11 cellular contexts compared by ENCODE assay signal in genomic region chr7:140518370-140519006, GRCh38. TPM values are rescaled to one million over a fixed set of nuclear protein-coding genes. Genes with fewer than 3 reads are reported as not detected.
DNase-seq lines count a peak whose midpoint lies in the region; ATAC-seq, FAIRE-seq and TF ChIP-seq lines count a peak whose summit lies in the region.
"Had no signal": no experiment of that assay in that cellular context is flagged by ENCODE, and none has a peak within 500 bp of the region (broad histone marks: within the 10 kb centered on the region; RNA-seq: fewer than 3 reads in every experiment).

No MANE protein-coding gene starts in this region.

- TF ChIP-seq RAD21 in A549 (conservative IDR thresholded peaks at IDR 0.05 in 1 of 2, IDR thresholded peaks at IDR 0.05 in 1 of 2) (no peak), SK-N-SH (IDR thresholded peaks at IDR 0.05; ENCODE audit: low read length) (no peak)

- TF ChIP-seq CTCF in A549 (IDR thresholded peaks at IDR 0.05): no peak
- no peak for TF ChIP-seq CTCF in SK-N-SH (IDR thresholded peaks at IDR 0.05)
- no peak for TF ChIP-seq CTCF in ovary (IDR thresholded peaks at IDR 0.05)
- TF ChIP-seq CTCF in progenitor cell of endocrine pancreas (IDR thresholded peaks at IDR 0.05; ENCODE audit: unreplicated experiment): no peak

- H3K9me3 ChIP-seq in A549 (no peaks in the 10 kb centered on the region), SK-N-SH (no peaks in the 10 kb centered on the region), ovary (no peaks in the 10 kb centered on the region)
- H3K9me3 ChIP-seq: SJSA1, thyroid gland had no signal

- H3K27me3 Mint-ChIP-seq in progenitor cell of endocrine pancreas: no peaks in the 10 kb centered on the region

- H4K20me1 ChIP-seq in SK-N-SH (ENCODE audit: insufficient read depth): no peaks in the 10 kb centered on the region

- no peaks in the 10 kb centered on the region for H3F3A ChIP-seq in SK-N-SH (replicated peaks; ENCODE audit: insufficient read depth)

- no peak for TF ChIP-seq POLR2A in A549 (IDR thresholded peaks at IDR 0.05; ENCODE audit: low read length)
- no peak for TF ChIP-seq POLR2A in ovary (IDR thresholded peaks at IDR 0.05)

- H3K9me3 Mint-ChIP-seq in progenitor cell of endocrine pancreas (ENCODE audit: low read depth): no peaks in the 10 kb centered on the region

- WGBS in A549 (ENCODE audit: missing lambda C conversion rate): 93% methylated on average over 15 of the region's 15 CpGs
- 95% methylated on average over 15 of the region's 15 CpGs for WGBS in SK-N-SH (ENCODE audit: low lambda C conversion rate)
- WGBS in ovary, 3 donors: 65 to 71% (median 69%) methylated on average over 15 of the region's 15 CpGs

- H3K4me2 ChIP-seq in A549: peak overlapping the region; percentile 61
- H3K4me2 ChIP-seq in SK-N-SH: no peak overlapping the region

- H3K27ac ChIP-seq in A549 (peak overlapping the region; percentile 50 to 72; a peak in 5 of 6 replicates), SK-N-SH (ENCODE audit: low read depth in 2 of 2, low read length in 1 of 2) (no peak overlapping the region), ovary (peak overlapping the region; percentile 16 to 55)
- H3K27ac ChIP-seq: SJSA1 had no signal

- H3K36me3 Mint-ChIP-seq in progenitor cell of endocrine pancreas (ENCODE audit: insufficient read depth): peaks cover 16% of the 10 kb centered on the region
- H3K36me3 Mint-ChIP-seq: activated CD8-positive, alpha-beta memory T cell treated with anti-CD3 and anti-CD28 coated beads, Interleukin-2, amount 10 ng/mL, durations not matched to agents 7 days and 5 days had no signal

- H3K36me3 ChIP-seq in SK-N-SH (replicated peaks in 1 of 2; ENCODE audit: control insufficient read depth in 1 of 2, insufficient read depth in 2 of 2, low read length in 1 of 2): no peaks in the 10 kb centered on the region
- no peaks in the 10 kb centered on the region for H3K36me3 ChIP-seq in ovary
- H3K36me3 ChIP-seq: thyroid gland had no signal

- peak in 1 of 2 experiments; percentile 21; a peak in 3 of 6 replicates for ATAC-seq in A549
- ATAC-seq in left cardiac atrium: peak; percentile 24 to 26

- CTCF ChIA-PET in A549 (lab: Yijun Ruan, JAX): interaction anchor here (0.5 to 24.2 kb wide), 50 partner anchors 8 to 712 kb away, joined by 3 to 493 read pairs (median 5); partner anchors contain the start of genes ADCK2 and DENND2A
- CTCF ChIA-PET in SK-N-SH (lab: Yijun Ruan, JAX): interaction anchor here (0.6 to 14.8 kb wide), 44 partner anchors 9 to 495 kb away, joined by 3 to 433 read pairs (median 4); partner anchors contain the start of genes ADCK2, DENND2A and MKRN1

- POLR2A ChIA-PET in A549 (lab: Yijun Ruan, JAX): interaction anchor here (1.2 to 2.0 kb wide), 2 partner anchors 23 to 134 kb away, joined by 4 to 9 read pairs; no protein-coding TSS in a partner anchor
- POLR2A ChIA-PET in SK-N-SH (lab: Yijun Ruan, JAX): interaction anchor here (0.6 to 1.0 kb wide), 5 partner anchors 12 to 135 kb away, joined by 3 to 5 read pairs (median 4); partner anchors contain the start of gene DENND2A

- H3K27ac Mint-ChIP-seq in progenitor cell of endocrine pancreas: no peak overlapping the region
- H3K27ac Mint-ChIP-seq: activated CD8-positive, alpha-beta memory T cell treated with anti-CD3 and anti-CD28 coated beads, Interleukin-2, amount 10 ng/mL, durations not matched to agents 7 days and 5 days had no signal

- TF ChIP-seq EP300 in A549 (IDR thresholded peaks at IDR 0.05): no peak
- TF ChIP-seq EP300 in SK-N-SH (IDR thresholded peaks at IDR 0.05; ENCODE audit: borderline replicate concordance in 1 of 2, low read depth in 1 of 2, low read length in 1 of 2): no peak
- TF ChIP-seq EP300 in ovary (IDR thresholded peaks at IDR 0.05): no peak

- no peak for DNase-seq in A549 (ENCODE audit: low read depth in 1 of 2, low spot score in 1 of 2)
- peak; percentile 44 for DNase-seq in SK-N-SH
- no peak for DNase-seq in left cardiac atrium
- DNase-seq in ovary: peak in 1 of 5 donors; percentile 33
- DNase-seq in NK-92 (lab: John Stamatoyannopoulos, UW; ENCODE audit: unreplicated experiment): no peak
- DNase-seq in DMS79 (lab: John Stamatoyannopoulos, UW): no peak
- DNase-seq in progenitor cell of endocrine pancreas (ENCODE audit: low spot score, unreplicated experiment): no peak
- no peak for DNase-seq in urothelium cell line (ENCODE audit: low spot score)

- H3K27me3 ChIP-seq in SK-N-SH (ENCODE audit: insufficient read depth): no peaks in the 10 kb centered on the region
- no peaks in the 10 kb centered on the region for H3K27me3 ChIP-seq in ovary
- H3K27me3 ChIP-seq: SJSA1, thyroid gland had no signal

- H3K9ac ChIP-seq in SK-N-SH: no peak overlapping the region

- H3K4me3 Mint-ChIP-seq in progenitor cell of endocrine pancreas (ENCODE audit: low read depth): no peak overlapping the region
- H3K4me3 Mint-ChIP-seq: activated CD8-positive, alpha-beta memory T cell treated with anti-CD3 and anti-CD28 coated beads, Interleukin-2, amount 10 ng/mL, durations not matched to agents 7 days and 5 days had no signal

- H3K9me2 ChIP-seq in SK-N-SH: no peaks in the 10 kb centered on the region

- intact Hi-C loops in left cardiac atrium (cut with DNase I): loop anchor here (1.0 to 2.0 kb wide), 2 partner anchors 134 to 135 kb away; no protein-coding TSS in a partner anchor
- intact Hi-C loops in ovary (cut with DNase I): loop anchor here in 3 of 4 donors (1.0 to 5.0 kb wide), 3 partner anchors 134 to 135 kb away; no protein-coding TSS in a partner anchor

- FAIRE-seq in A549 (lab: Jason Lieb, UNC) (no peak), urothelium cell line (lab: Jason Lieb, UNC) (no peak)

- no peaks in the 10 kb centered on the region for H3K79me2 ChIP-seq in SK-N-SH (ENCODE audit: insufficient read depth)

- H2AFZ ChIP-seq in SK-N-SH (ENCODE audit: low read depth): no peak overlapping the region

- peaks cover 5% of the 10 kb centered on the region; the same call in 1 of the 3 replicates for H3K4me1 ChIP-seq in A549
- peaks cover 0 to 3% of the 10 kb centered on the region in 2 experiments; a peak in 1 of 4 replicates for H3K4me1 ChIP-seq in SK-N-SH (ENCODE audit: control insufficient read depth in 1 of 2, insufficient read depth in 2 of 2, low read depth in 1 of 2, low read length in 1 of 2)
- peaks cover 3% of the 10 kb centered on the region for H3K4me1 ChIP-seq in ovary (ENCODE audit: insufficient read depth)

- H3K4me3 ChIP-seq in A549: no peak overlapping the region
- H3K4me3 ChIP-seq in SK-N-SH (ENCODE audit: low read depth in 2 of 2, low read length in 1 of 2): no peak overlapping the region
- H3K4me3 ChIP-seq in ovary: no peak overlapping the region
- H3K4me3 ChIP-seq: SJSA1, thyroid gland had no signal

- peaks cover 1% of the 10 kb centered on the region for H3K4me1 Mint-ChIP-seq in progenitor cell of endocrine pancreas (ENCODE audit: low read depth)

TF ChIP-seq in A549, 52 proteins besides CTCF, POLR2A, EP300 and RAD21:
- no peak for TF ChIP-seq JUNB (IDR thresholded peaks at IDR 0.05)

TF ChIP-seq in SK-N-SH, 30 proteins besides CTCF, POLR2A, EP300 and RAD21 (continues in another document):
- TF ChIP-seq MEF2A (IDR thresholded peaks at IDR 0.05; ENCODE audit: borderline replicate concordance, low read depth) (no peak), FOXM1 (IDR thresholded peaks at IDR 0.05; ENCODE audit: low read depth) (no peak), GABPA (IDR thresholded peaks at IDR 0.05; ENCODE audit: low read depth) (no peak), FOXJ3 (CRISPR knock-in tag; IDR thresholded peaks at IDR 0.05) (no peak), CHD2 (IDR thresholded peaks at IDR 0.05; ENCODE audit: low read length, partially characterized antibody) (no peak), TAF1 (IDR thresholded peaks at IDR 0.05; ENCODE audit: borderline replicate concordance, low read depth, low read length) (no peak), MXI1 (IDR thresholded peaks at IDR 0.05; ENCODE audit: low read depth, low read length) (no peak), JUND (IDR thresholded peaks at IDR 0.05) (no peak), REST (IDR thresholded peaks at IDR 0.05; ENCODE audit: low read depth, low read length) (no peak), POLR2AphosphoS5 (IDR thresholded peaks at IDR 0.05; ENCODE audit: low read depth, low read length) (no peak)

RNA-seq across cellular contexts. Expression of gene MKRN1, which starts 39.2 kb away (rescaled TPM):
- polyA plus RNA-seq in A549 (2011; rRNA removed) (65.1 and 68.8 TPM in 2 replicates), A549 (2017; fragmentation: RNase III; extraction: RNeasy Plus Mini Kit Qiagen cat#74134 plus additional on column Dnase treatment) (52.2 to 55.1 TPM (median 53.2 TPM) in 3 replicates), SK-N-SH (2012; rRNA removed) (53.5 and 61.4 TPM in 2 replicates), ovary (100 to 1,000 TPM in 1 of 2 donors, 10 to 100 TPM in 1; 60.3 to 124 TPM)
- 32.4 and 33.1 TPM in 2 replicates for polyA plus RNA-seq in A549 (2012; cell fraction: cytosol; rRNA removed)
- 28.9 and 36.3 TPM in 2 replicates for polyA plus RNA-seq in A549 (2012; cell fraction: nucleus; rRNA removed)
- polyA minus RNA-seq in A549 (2011; rRNA and poly(A)+ RNA removed): 48.5 and 50.5 TPM in 2 replicates
- polyA plus RNA-seq in SK-N-SH (2012; cell fraction: cytosol; rRNA removed): 59.4 and 62.2 TPM in 2 replicates
- 46.5 and 61.8 TPM in 2 replicates for polyA plus RNA-seq in SK-N-SH (2012; cell fraction: nucleus; rRNA removed)
- total RNA-seq in left cardiac atrium (10 to 100 TPM; 65.4 to 79.2 TPM), ovary (10 to 100 TPM; 42.0 to 91.0 (median 73.6) TPM), progenitor cell of endocrine pancreas (94.0 and 99.4 TPM in 2 replicates)

Comparison
In these comparisons a context has a peak if more than half of its experiments do, and no peak if none do; other contexts are left out.
1. H3K27ac ChIP-seq: peak in A549 (2 of 2) and ovary (2 of 2); none in SK-N-SH (0 of 2).